Comparison of ENCODE assay signal across 21 cellular contexts in genomic region chr21:33572350-33572749, GRCh38. TPM values are rescaled to one million over a fixed set of nuclear protein-coding genes. Genes with fewer than 3 reads are reported as not detected.
A peak's percentile ranks its signal among the peaks of the same experiment; 100 is the strongest.
DNase-seq lines count a peak whose midpoint lies in the region; ATAC-seq, FAIRE-seq and TF ChIP-seq lines count a peak whose summit lies in the region.
"Had no signal": no experiment of that assay in that cellular context is flagged by ENCODE, and none has a peak within 500 bp of the region (broad histone marks: within the 10 kb centered on the region; RNA-seq: fewer than 3 reads in every experiment).

No MANE protein-coding gene starts in this region.

- TF ChIP-seq CTCF in esophagus muscularis mucosa (IDR thresholded peaks at IDR 0.05), result no peak
- TF ChIP-seq CTCF in pancreas (IDR thresholded peaks at IDR 0.05), result no peak
- TF ChIP-seq CTCF in GM23338 (conservative IDR thresholded peaks at IDR 0.05; ENCODE audit: low read depth in 2 of 2), result no peak

- H3K9me3 Mint-ChIP-seq in CD4-positive, alpha-beta memory T cell, result no peaks in the 10 kb centered on the region
- H3K9me3 Mint-ChIP-seq in GM23338, result no peaks in the 10 kb centered on the region
- H3K9me3 Mint-ChIP-seq: naive B cell had no signal

- TF ChIP-seq POLR2A in esophagus muscularis mucosa (IDR thresholded peaks at IDR 0.05; ENCODE audit: low read depth), result no peak

- DNase-seq in CD4-positive, alpha-beta memory T cell, result no peak
- DNase-seq in esophagus muscularis mucosa (ENCODE audit: extremely low spot score), result no peak
- no peak for DNase-seq in pancreas
- DNase-seq in GM23338 (ENCODE audit: low spot score), result no peak
- no peak for DNase-seq in SW 1271 (lab: John Stamatoyannopoulos, UW)
- DNase-seq: activated CD4-positive, CD25-positive, alpha-beta regulatory T cell treated with anti-CD3 and anti-CD28 coated beads, Interleukin-2, amount 50 U/mL, for 72 hours; EL; foreskin fibroblast; hypothalamus; naive B cell; NCI-H1436; NCI-H524; stimulated activated CD4-positive, alpha-beta T cell treated with anti-CD3 and anti-CD28 coated beads, Interleukin-4, amount 100 ng/mL, for 4 hours; trophoblast cell had no signal

- no peaks in the 10 kb centered on the region for H3K27me3 Mint-ChIP-seq in CD4-positive, alpha-beta memory T cell
- H3K27me3 Mint-ChIP-seq in GM23338 (ENCODE audit: insufficient read depth, low read depth, poor library complexity), result no peaks in the 10 kb centered on the region
- H3K27me3 Mint-ChIP-seq: naive B cell had no signal

- intact Hi-C loops in CD4-positive, alpha-beta memory T cell (cut with micrococcal nuclease), result loop anchor here (2.0 kb wide), 1 partner anchor 14 kb away; no protein-coding TSS in a partner anchor
- intact Hi-C loops in esophagus muscularis mucosa (cut with DNase I) (no loop called here), pancreas (cut with DNase I) (no loop called here)

- POLR2A ChIA-PET in CD4-positive, alpha-beta memory T cell (lab: Charles Lee; ENCODE audit: partially characterized antibody), result interaction anchor here (0.8 to 1.4 kb wide), 2 partner anchors 16 to 29 kb away, joined by 3 to 5 read pairs; partner anchors contain the start of genes DONSON and SON

- peaks cover 8 to 25% (median 15%) of the 10 kb centered on the region in 4 donors for H3K4me1 Mint-ChIP-seq in CD4-positive, alpha-beta memory T cell
- H3K4me1 Mint-ChIP-seq in GM23338, result no peaks in the 10 kb centered on the region

- H3K4me2 ChIP-seq in GM23338, result no peak overlapping the region

- no peak for TF ChIP-seq EP300 in esophagus muscularis mucosa (IDR thresholded peaks at IDR 0.05)

- H4K20me1 ChIP-seq in GM23338 (replicated peaks; ENCODE audit: insufficient read depth), result peaks cover 18% of the 10 kb centered on the region

- H3F3A ChIP-seq in GM23338 (replicated peaks; ENCODE audit: low read depth), result peaks cover 6% of the 10 kb centered on the region; the same call in 1 of the 2 replicates

- WGBS in esophagus muscularis mucosa, result 30% methylated on average over 3 of the region's 3 CpGs
- WGBS in pancreas, 2 donors, result 34 to 35% methylated on average over 3 of the region's 3 CpGs

- H3K4me3 ChIP-seq in CD4-positive, alpha-beta memory T cell (ENCODE audit: low read length in 2 of 2), result no peak overlapping the region
- H3K4me3 ChIP-seq in esophagus muscularis mucosa, result no peak overlapping the region
- H3K4me3 ChIP-seq in pancreas, result no peak overlapping the region
- no peak overlapping the region for H3K4me3 ChIP-seq in GM23338
- H3K4me3 ChIP-seq: adrenal gland, breast epithelium had no signal

- peaks cover 74% of the 10 kb centered on the region for H3K36me3 ChIP-seq in CD4-positive, alpha-beta memory T cell (ENCODE audit: insufficient read depth, low read length)
- H3K36me3 ChIP-seq in esophagus muscularis mucosa, result peaks cover 46 to 94% (median 76%) of the 10 kb centered on the region in 4 donors
- peaks cover 0 to 61% (median 17%) of the 10 kb centered on the region in 3 donors for H3K36me3 ChIP-seq in pancreas
- H3K36me3 ChIP-seq in GM23338 (ENCODE audit: insufficient read depth), result peaks cover 47% of the 10 kb centered on the region

- H3K9me3 ChIP-seq in CD4-positive, alpha-beta memory T cell (ENCODE audit: control insufficient read depth in 1 of 2, low read length in 2 of 2), result no peaks in the 10 kb centered on the region
- H3K9me3 ChIP-seq in esophagus muscularis mucosa (no peaks in the 10 kb centered on the region), pancreas (no peaks in the 10 kb centered on the region)
- H3K9me3 ChIP-seq: breast epithelium had no signal

- H3K27me3 ChIP-seq in CD4-positive, alpha-beta memory T cell (ENCODE audit: insufficient read depth, low read length), result no peaks in the 10 kb centered on the region
- H3K27me3 ChIP-seq in esophagus muscularis mucosa (no peaks in the 10 kb centered on the region), pancreas (no peaks in the 10 kb centered on the region), GM23338 (ENCODE audit: insufficient read depth) (no peaks in the 10 kb centered on the region)
- H3K27me3 ChIP-seq: adrenal gland, breast epithelium had no signal

- CTCF ChIA-PET in CD4-positive, alpha-beta memory T cell (lab: Charles Lee; ENCODE audit: partially characterized antibody), result interaction anchor here (0.5 to 2.8 kb wide), 3 partner anchors 33 to 801 kb away, joined by 3 to 19 read pairs (median 4); partner anchors contain the start of gene PAXBP1

- H3K4me3 Mint-ChIP-seq in CD4-positive, alpha-beta memory T cell, result no peak overlapping the region
- H3K4me3 Mint-ChIP-seq in GM23338, result no peak overlapping the region
- H3K4me3 Mint-ChIP-seq: naive B cell had no signal

- H3K4me1 ChIP-seq in CD4-positive, alpha-beta memory T cell (ENCODE audit: insufficient read depth, low read length), result peaks cover 10% of the 10 kb centered on the region
- H3K4me1 ChIP-seq in esophagus muscularis mucosa (peaks cover 5 to 33% (median 29%) of the 10 kb centered on the region in 4 donors), pancreas (no peaks in the 10 kb centered on the region), GM23338 (ENCODE audit: insufficient read depth) (no peaks in the 10 kb centered on the region)
- H3K4me1 ChIP-seq: breast epithelium had no signal

- H3K27ac Mint-ChIP-seq in CD4-positive, alpha-beta memory T cell, result peak overlapping the region in 6 of 7 donors; percentile 5 to 78 (median 47)
- no peak overlapping the region for H3K27ac Mint-ChIP-seq in GM23338

- no peak overlapping the region for H3K27ac ChIP-seq in CD4-positive, alpha-beta memory T cell (ENCODE audit: low read depth, low read length)
- H3K27ac ChIP-seq in esophagus muscularis mucosa (replicated peaks in 1 of 4) (peak overlapping the region in 3 of 4 donors; percentile 21 to 28 (median 25)), pancreas (no peak overlapping the region), GM23338 (ENCODE audit: low read depth) (no peak overlapping the region)
- H3K27ac ChIP-seq: breast epithelium, HL-60 had no signal

- H3K36me3 Mint-ChIP-seq in CD4-positive, alpha-beta memory T cell, result peaks cover 40 to 73% of the 10 kb centered on the region in 2 donors
- peaks cover 76% of the 10 kb centered on the region for H3K36me3 Mint-ChIP-seq in GM23338 (ENCODE audit: low read depth)

- peak; percentile 51 to 76 (median 58) for ATAC-seq in pancreas
- ATAC-seq in GM23338, result no peak
- ATAC-seq in GM18861 (IDR thresholded peaks at IDR 0.05; ENCODE audit: unreplicated experiment), result no peak

- FAIRE-seq in G401.6 (lab: Jason Lieb, UNC) (peak; percentile 68), pancreas (lab: Jason Lieb, UNC) (no peak)
- FAIRE-seq: GM18507, keratinocyte had no signal

- no peaks in the 10 kb centered on the region for H3K9me2 ChIP-seq in GM23338 (ENCODE audit: insufficient read depth)

- no peak overlapping the region for H2AFZ ChIP-seq in GM23338

- H3K79me2 ChIP-seq in GM23338 (replicated peaks; ENCODE audit: insufficient read depth), result no peaks in the 10 kb centered on the region; the same call in 1 of the 2 replicates

TF ChIP-seq in GM23338, 12 proteins besides CTCF, POLR2A, EP300 and RAD21 (continues in another document):
- TF ChIP-seq ZNF114 (CRISPR knock-in tag; IDR thresholded peaks at IDR 0.05) (no peak), JUNB (IDR thresholded peaks at IDR 0.05; ENCODE audit: unreplicated experiment) (no peak), NANOG (IDR thresholded peaks at IDR 0.05; ENCODE audit: borderline replicate concordance) (no peak)
- TF ChIP-seq, protein P1, sequence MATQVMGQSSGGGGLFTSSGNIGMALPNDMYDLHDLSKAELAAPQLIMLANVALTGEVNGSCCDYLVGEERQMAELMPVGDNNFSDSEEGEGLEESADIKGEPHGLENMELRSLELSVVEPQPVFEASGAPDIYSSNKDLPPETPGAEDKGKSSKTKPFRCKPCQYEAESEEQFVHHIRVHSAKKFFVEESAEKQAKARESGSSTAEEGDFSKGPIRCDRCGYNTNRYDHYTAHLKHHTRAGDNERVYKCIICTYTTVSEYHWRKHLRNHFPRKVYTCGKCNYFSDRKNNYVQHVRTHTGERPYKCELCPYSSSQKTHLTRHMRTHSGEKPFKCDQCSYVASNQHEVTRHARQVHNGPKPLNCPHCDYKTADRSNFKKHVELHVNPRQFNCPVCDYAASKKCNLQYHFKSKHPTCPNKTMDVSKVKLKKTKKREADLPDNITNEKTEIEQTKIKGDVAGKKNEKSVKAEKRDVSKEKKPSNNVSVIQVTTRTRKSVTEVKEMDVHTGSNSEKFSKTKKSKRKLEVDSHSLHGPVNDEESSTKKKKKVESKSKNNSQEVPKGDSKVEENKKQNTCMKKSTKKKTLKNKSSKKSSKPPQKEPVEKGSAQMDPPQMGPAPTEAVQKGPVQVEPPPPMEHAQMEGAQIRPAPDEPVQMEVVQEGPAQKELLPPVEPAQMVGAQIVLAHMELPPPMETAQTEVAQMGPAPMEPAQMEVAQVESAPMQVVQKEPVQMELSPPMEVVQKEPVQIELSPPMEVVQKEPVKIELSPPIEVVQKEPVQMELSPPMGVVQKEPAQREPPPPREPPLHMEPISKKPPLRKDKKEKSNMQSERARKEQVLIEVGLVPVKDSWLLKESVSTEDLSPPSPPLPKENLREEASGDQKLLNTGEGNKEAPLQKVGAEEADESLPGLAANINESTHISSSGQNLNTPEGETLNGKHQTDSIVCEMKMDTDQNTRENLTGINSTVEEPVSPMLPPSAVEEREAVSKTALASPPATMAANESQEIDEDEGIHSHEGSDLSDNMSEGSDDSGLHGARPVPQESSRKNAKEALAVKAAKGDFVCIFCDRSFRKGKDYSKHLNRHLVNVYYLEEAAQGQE (IDR thresholded peaks at IDR 0.05; ENCODE audit: unreplicated experiment), result no peak

RNA-seq across cellular contexts. Expression of gene DONSON, which starts 16.1 kb away (rescaled TPM):
- 10 to 100 TPM; 11.0 to 13.7 TPM for total RNA-seq in CD4-positive, alpha-beta memory T cell
- 1 to 10 TPM; 2.2 to 4.0 TPM for polyA plus RNA-seq in CD4-positive, alpha-beta memory T cell
- 10 to 100 TPM in 1 of 4 donors, 1 to 10 TPM in 3; 3.5 to 11.2 (median 5.2) TPM for total RNA-seq in esophagus muscularis mucosa
- total RNA-seq in pancreas, result 1 to 10 TPM; 2.4 to 5.3 (median 3.0) TPM
- polyA plus RNA-seq in pancreas, result 10 to 100 TPM in 1 of 2 donors, 1 to 10 TPM in 1; 6.7 to 11.1 TPM
- total RNA-seq in GM23338 (2014; rRNA removed; shearing (Covaris generic)), result 35.2 and 37.4 TPM in 2 replicates
- 27.2 and 32.9 TPM in 2 replicates for polyA plus RNA-seq in GM23338 (2016; fragmentation: Nextera tagmentation; extraction: Ambion mirVana)

RNA-seq across cellular contexts. Expression of gene SON, which starts 29.5 kb away (rescaled TPM):
- 100 to 1,000 TPM; 436 to 454 TPM for total RNA-seq in CD4-positive, alpha-beta memory T cell
- 100 to 1,000 TPM; 314 to 639 TPM for polyA plus RNA-seq in CD4-positive, alpha-beta memory T cell
- 100 to 1,000 TPM; 219 to 258 (median 244) TPM for total RNA-seq in esophagus muscularis mucosa
- 100 to 1,000 TPM in 3 of 6 donors, 10 to 100 TPM in 3; 82.5 to 154 (median 102) TPM for total RNA-seq in pancreas
- polyA plus RNA-seq in pancreas, result 100 to 1,000 TPM in 1 of 2 donors, 10 to 100 TPM in 1; 86.7 to 205 TPM
- total RNA-seq in GM23338 (2014; rRNA removed; shearing (Covaris generic)), result 361 and 362 TPM in 2 replicates
- polyA plus RNA-seq in GM23338 (2016; fragmentation: Nextera tagmentation; extraction: Ambion mirVana), result 1,421 and 1,477 TPM in 2 replicates

RNA-seq across cellular contexts. Expression of gene GART, which starts 30.4 kb away (rescaled TPM):
- 10 to 100 TPM; 75.4 to 85.1 TPM for total RNA-seq in CD4-positive, alpha-beta memory T cell
- 10 to 100 TPM; 56.1 to 57.7 TPM for polyA plus RNA-seq in CD4-positive, alpha-beta memory T cell
- total RNA-seq in esophagus muscularis mucosa (10 to 100 TPM; 35.8 to 61.8 (median 49.0) TPM), pancreas (10 to 100 TPM; 20.6 to 37.9 (median 34.4) TPM)
- polyA plus RNA-seq in pancreas (10 to 100 TPM; 10.3 to 17.8 TPM), GM23338 (2016; fragmentation: Nextera tagmentation; extraction: Ambion mirVana) (86.3 and 87.6 TPM in 2 replicates)
- total RNA-seq in GM23338 (2014; rRNA removed; shearing (Covaris generic)), result 224 and 270 TPM in 2 replicates

Comparison
In these comparisons a context has a peak if more than half of its experiments do, and no peak if none do; other contexts are left out.
1. H3K27ac ChIP-seq: peak in esophagus muscularis mucosa (3 of 4); none in CD4-positive, alpha-beta memory T cell (single experiment), pancreas (0 of 4) and GM23338 (single experiment).
2. ATAC-seq: peak in pancreas (4 of 4); none in GM23338 (single experiment) and GM18861 (single experiment).